In genomic region chr2:46818141-46818552, GRCh38 we compare ENCODE assay signal across 18 cellular contexts.
DNase-seq lines count a peak whose midpoint lies in the region; ATAC-seq, FAIRE-seq and TF ChIP-seq lines count a peak whose summit lies in the region.
"Had no signal": no experiment of that assay in that cellular context is flagged by ENCODE, and none has a peak within 500 bp of the region (broad histone marks: within the 10 kb centered on the region; RNA-seq: fewer than 3 reads in every experiment).

No MANE protein-coding gene starts in this region.

- H3K4me1 ChIP-seq in K562 (replicated peaks in 1 of 2; ENCODE audit: control insufficient read depth in 2 of 2, insufficient read depth in 2 of 2, low read length in 2 of 2) (peaks cover 6 to 7% of the 10 kb centered on the region in 2 experiments; a peak in 3 of 5 replicates), thoracic aorta (ENCODE audit: control insufficient read depth in 1 of 2, low read depth in 2 of 2) (peaks cover 31 to 59% of the 10 kb centered on the region in 2 donors)
- H3K4me1 ChIP-seq: foreskin keratinocyte, SJSA1 had no signal

- TF ChIP-seq EP300 in K562 (IDR thresholded peaks at IDR 0.05; ENCODE audit: low read length) = no peak

- H3K9me3 ChIP-seq in K562 (replicated peaks; ENCODE audit: control insufficient read depth, insufficient read depth, low read depth, low read length) (no peaks in the 10 kb centered on the region; the same call in 1 of the 2 replicates), thoracic aorta (no peaks in the 10 kb centered on the region)
- H3K9me3 ChIP-seq: SJSA1 had no signal

- no peak overlapping the region for H3K9ac ChIP-seq in K562 (ENCODE audit: insufficient read depth in 1 of 2, low read depth in 2 of 2, low read length in 2 of 2)

- CTCF ChIA-PET in K562 (lab: Yijun Ruan, JAX; ENCODE audit: low intra/inter-chr PET ratio) = no interaction called here

- TF ChIP-seq CTCF in K562 (IDR thresholded peaks at IDR 0.05 in 2 of 3, conservative IDR thresholded peaks at IDR 0.05 in 1 of 3; ENCODE audit: insufficient read depth in 2 of 3, low read depth in 1 of 3, low read length in 3 of 3) (no peak), thoracic aorta (IDR thresholded peaks at IDR 0.05) (no peak), D721Med (IDR thresholded peaks at IDR 0.05; ENCODE audit: insufficient read depth, missing control alignments) (no peak)

- intact Hi-C loops in K562 (cut with micrococcal nuclease) (no loop called here), Right ventricle myocardium superior (cut with DNase I) (no loop called here)

- DNase-seq in K562 (ENCODE audit: extremely low read depth in 1 of 4, low spot score in 3 of 4) (no peak), Right ventricle myocardium superior (peak; percentile 94), mesenteric fat pad (ENCODE audit: low spot score) (peak; percentile 86), thoracic aorta (ENCODE audit: low spot score) (peak; percentile 41), foreskin melanocyte (no peak), D721Med (ENCODE audit: insufficient read length, low spot score) (no peak)
- DNase-seq: activated CD4-positive, alpha-beta memory T cell treated with anti-CD3 and anti-CD28 coated beads for 36 hours; DMS53; effector CD4-positive, alpha-beta T cell; foreskin keratinocyte; NCI-H1092 treated with DMSO at 0.1 percent for 48 hours; NCI-H226 had no signal

- H3K79me2 ChIP-seq in K562 (ENCODE audit: control insufficient read depth, insufficient read depth, low read length) = no peaks in the 10 kb centered on the region

- H4K20me1 ChIP-seq in K562 (replicated peaks; ENCODE audit: control insufficient read depth, insufficient read depth, low read length) = 0 out of 2 replicates have a peak, but pooled peaks cover 3% of the 10 kb centered on the region

- no peak overlapping the region for H3K4me3 ChIP-seq in K562
- no peak overlapping the region for H3K4me3 ChIP-seq in thoracic aorta
- H3K4me3 ChIP-seq: GM23338, SJSA1 had no signal

- in situ Hi-C loops in K562 (cut with MboI) = no loop called here

- no peak overlapping the region for H3K4me2 ChIP-seq in K562 (ENCODE audit: insufficient read depth, low read length)
- H3K4me2 ChIP-seq: GM23338 had no signal

- FAIRE-seq in K562 (lab: Jason Lieb, UNC) = no peak
- FAIRE-seq in D721Med (lab: Jason Lieb, UNC) = no peak
- FAIRE-seq: islet of Langerhans had no signal

- H3K36me3 ChIP-seq in K562 (ENCODE audit: control insufficient read depth, insufficient read depth, low read length) = no peaks in the 10 kb centered on the region
- no peaks in the 10 kb centered on the region for H3K36me3 ChIP-seq in thoracic aorta
- H3K36me3 ChIP-seq: SJSA1 had no signal

- TF ChIP-seq POLR2A in K562 (conservative IDR thresholded peaks at IDR 0.05) = no peak

- H3K27me3 ChIP-seq in K562 (ENCODE audit: control insufficient read depth in 2 of 2, insufficient read depth in 2 of 2, low read length in 2 of 2) = peaks cover 22 to 50% of the 10 kb centered on the region in 2 experiments
- H3K27me3 ChIP-seq in thoracic aorta (replicated peaks; ENCODE audit: insufficient read depth) = no peaks in the 10 kb centered on the region
- H3K27me3 ChIP-seq: foreskin keratinocyte, SJSA1 had no signal

- WGBS in K562 (ENCODE audit: insufficient coverage, low coverage, missing lambda C conversion rate) = 6% methylated on average over 6 of the region's 6 CpGs

- H2AFZ ChIP-seq in K562 (ENCODE audit: low read depth, low read length) = no peak overlapping the region
- H2AFZ ChIP-seq: GM23338 had no signal

- ATAC-seq in K562 (no peak), Right ventricle myocardium superior (ENCODE audit: poor library complexity) (peak; percentile 91), thoracic aorta (ENCODE audit: insufficient number of reproducible peaks, low FRiP score, low read depth) (peak; percentile 69), GM18868 (IDR thresholded peaks at IDR 0.05; ENCODE audit: unreplicated experiment) (no peak), GM19023 (IDR thresholded peaks at IDR 0.05; ENCODE audit: unreplicated experiment) (no peak)
- ATAC-seq: GM23338; stimulated activated memory B cell treated with anti-CD40 and anti-IgM and Interleukin-4, amounts not matched to agents 10 μg/mL and 1 μg/mL and 100 μg/mL, for 72 hours had no signal

- H3K27ac ChIP-seq in K562 (ENCODE audit: extremely low read depth, low read depth, low read length) (no peak overlapping the region), thoracic aorta (peak overlapping the region; percentile 60 to 77)
- H3K27ac ChIP-seq: foreskin keratinocyte, SJSA1 had no signal

- no peaks in the 10 kb centered on the region for H3K9me1 ChIP-seq in K562 (ENCODE audit: control insufficient read depth, insufficient read depth, low read length)

- POLR2A ChIA-PET in K562 (lab: Yijun Ruan, JAX) = no interaction called here

- TF ChIP-seq RAD21 in K562 (CRISPR knock-in tag; conservative IDR thresholded peaks at IDR 0.05 in 1 of 2, IDR thresholded peaks at IDR 0.05 in 1 of 2) = no peak

- BruUV-seq in K562 (replicated peaks; lab: Mats Ljungman, UMichigan) = no TSS peak

TF ChIP-seq in K562, 482 proteins besides CTCF, POLR2A, EP300 and RAD21:
- TF ChIP-seq STAT5A (IDR thresholded peaks at IDR 0.05; ENCODE audit: borderline replicate concordance, low read length) (no peak), PBX2 (CRISPR knock-in tag; IDR thresholded peaks at IDR 0.05; ENCODE audit: low read depth) (no peak), PBX2 (tag; conservative IDR thresholded peaks at IDR 0.05; ENCODE audit: low read depth) (peak; percentile 54; the same call in 1 of the 2 replicates), SRSF3 (IDR thresholded peaks at IDR 0.05; ENCODE audit: insufficient read depth, low read length) (no peak), ZNF589 (CRISPR knock-in tag; IDR thresholded peaks at IDR 0.05; ENCODE audit: low read depth) (no peak)

Comparison
In these comparisons a context has a peak if more than half of its experiments do, and no peak if none do; other contexts are left out.
1. ATAC-seq: peak in Right ventricle myocardium superior (single experiment) and thoracic aorta (single experiment); none in K562 (single experiment), GM18868 (single experiment) and GM19023 (single experiment).
2. DNase-seq: peak in Right ventricle myocardium superior (single experiment), mesenteric fat pad (single experiment) and thoracic aorta (single experiment); none in K562 (0 of 4), foreskin melanocyte (single experiment) and D721Med (single experiment).